Comparison of ENCODE assay signal across 8 cellular contexts in the genomic region with DNA sequence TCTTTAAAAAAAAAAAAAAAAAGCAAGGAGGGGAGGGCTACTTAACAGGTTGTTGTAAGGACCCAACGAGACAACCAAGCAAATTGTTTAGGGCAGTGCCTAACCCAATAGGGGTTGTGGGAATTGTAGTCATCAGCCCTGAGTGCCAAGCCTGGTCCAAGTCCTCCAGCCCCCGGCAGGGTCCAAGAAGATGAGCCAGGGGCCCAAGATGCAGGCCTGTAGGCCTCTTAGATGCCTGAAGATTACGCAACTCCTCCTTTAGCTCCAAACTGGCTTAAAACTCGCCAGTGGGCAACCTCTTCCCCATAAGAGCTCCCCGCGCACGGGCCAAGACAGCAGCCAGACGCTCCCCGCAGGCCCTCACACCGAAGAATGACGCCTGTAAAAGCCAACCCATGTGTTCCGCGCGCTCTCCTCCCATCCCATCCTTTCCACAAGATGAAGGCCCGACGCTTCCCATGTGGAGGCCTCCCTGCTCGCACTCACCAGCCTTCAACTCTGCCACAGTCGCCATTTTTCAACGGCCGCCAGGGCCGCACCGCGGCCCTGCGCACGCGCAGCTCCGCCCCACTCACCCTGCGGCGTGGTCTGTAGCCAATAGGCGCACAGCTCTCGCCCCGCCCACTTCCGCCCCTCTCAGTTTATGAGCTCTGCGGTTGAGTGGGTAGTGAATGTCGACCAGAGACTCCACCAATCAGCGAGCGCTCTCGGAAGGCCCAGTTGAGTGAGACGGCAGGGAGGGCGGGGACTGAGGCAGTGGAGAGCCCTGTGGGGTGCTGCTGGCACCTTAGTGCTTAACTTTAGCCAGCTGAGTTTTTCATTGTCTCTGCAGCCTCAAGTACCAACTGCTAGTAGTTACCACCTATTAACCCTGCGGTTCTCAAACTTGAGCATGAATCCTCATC. TPM values are rescaled to one million over a fixed set of nuclear protein-coding genes. Genes with fewer than 3 reads are reported as not detected.
DNase-seq lines count a peak whose midpoint lies in the region; ATAC-seq and TF ChIP-seq lines count a peak whose summit lies in the region.

A gene with protein sequence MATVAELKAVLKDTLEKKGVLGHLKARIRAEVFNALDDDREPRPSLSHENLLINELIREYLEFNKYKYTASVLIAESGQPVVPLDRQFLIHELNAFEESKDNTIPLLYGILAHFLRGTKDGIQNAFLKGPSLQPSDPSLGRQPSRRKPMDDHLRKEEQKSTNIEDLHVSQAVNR (minus strand): TSS at position 532 of the 905 bp plus-strand sequence. CDS start 18 bp downstream, at position 514.

- CTCF ChIA-PET in GM10248 (lab: Yijun Ruan, JAX) = interaction anchor here (0.6 to 6.3 kb wide), 11 partner anchors 8 to 190 kb away, joined by 3 to 50 read pairs (median 3); no protein-coding TSS in a partner anchor

- peak within 1 kb of the TSS; percentile 100 for H3K4me3 Mint-ChIP-seq in activated naive CD4-positive, alpha-beta T cell treated with anti-CD3 and anti-CD28 coated beads, Interleukin-2, amount 50 U/mL, for 24 hours

- TF ChIP-seq CTCF in GM10248 (IDR thresholded peaks at IDR 0.05; ENCODE audit: control extremely low read depth, extremely low read depth, low read depth, missing control alignments) = no peak
- TF ChIP-seq CTCF in osteoblast (IDR thresholded peaks at IDR 0.05; ENCODE audit: extremely low read depth, low read depth, low read length) = no peak
- TF ChIP-seq CTCF in thoracic aorta (IDR thresholded peaks at IDR 0.05) = peak; percentile 32

- no peaks in the 10 kb centered on the region for H3K9me3 ChIP-seq in osteoblast (ENCODE audit: low read depth, low read length)
- H3K9me3 ChIP-seq in thoracic aorta = no peaks in the 10 kb centered on the region

- peak within 1 kb of the TSS; percentile 91 for H3K4me2 ChIP-seq in osteoblast (ENCODE audit: insufficient read depth, low read length)

- H3K36me3 ChIP-seq in osteoblast (ENCODE audit: insufficient read depth, low read length) = no peaks in the 10 kb centered on the region
- peaks cover 4% of the 10 kb centered on the region for H3K36me3 ChIP-seq in thoracic aorta

- H3K27me3 ChIP-seq in osteoblast (ENCODE audit: insufficient read depth, low read length) (no peaks in the 10 kb centered on the region), thoracic aorta (replicated peaks; ENCODE audit: insufficient read depth) (no peaks in the 10 kb centered on the region)

- H4K20me1 ChIP-seq in osteoblast (ENCODE audit: insufficient read depth, low read length) = no peaks in the 10 kb centered on the region

- H3K27ac Mint-ChIP-seq in activated naive CD4-positive, alpha-beta T cell treated with anti-CD3 and anti-CD28 coated beads, Interleukin-2, amount 50 U/mL, for 24 hours = peak within 1 kb of the TSS; percentile 100

- no peaks in the 10 kb centered on the region for H3K27me3 Mint-ChIP-seq in activated naive CD4-positive, alpha-beta T cell treated with anti-CD3 and anti-CD28 coated beads, Interleukin-2, amount 50 U/mL, for 24 hours

- H3K4me3 ChIP-seq in osteoblast (ENCODE audit: insufficient read depth, low read length) = peak within 1 kb of the TSS; percentile 95
- H3K4me3 ChIP-seq in thoracic aorta = peak within 1 kb of the TSS; percentile 92

- H3K27ac ChIP-seq in osteoblast (ENCODE audit: low read depth, low read length) (peak within 1 kb of the TSS; percentile 88), thoracic aorta (peak within 1 kb of the TSS; percentile 85 to 90)

- ATAC-seq in HG02588 (IDR thresholded peaks at IDR 0.05; ENCODE audit: unreplicated experiment) (peak; percentile 97), SK-N-SH treated with all-trans-retinoic acid at 6 μM for 48 hours (peak; percentile 100), thoracic aorta (ENCODE audit: insufficient number of reproducible peaks, low FRiP score, low read depth) (peak; percentile 98)

- peaks cover 39% of the 10 kb centered on the region for H3K4me1 Mint-ChIP-seq in activated naive CD4-positive, alpha-beta T cell treated with anti-CD3 and anti-CD28 coated beads, Interleukin-2, amount 50 U/mL, for 24 hours

- peak within 1 kb of the TSS; percentile 91 for H2AFZ ChIP-seq in osteoblast (ENCODE audit: low read length)

- H3K4me1 ChIP-seq in osteoblast (ENCODE audit: insufficient read depth, low read length) = peaks cover 17% of the 10 kb centered on the region
- peaks cover 15 to 24% of the 10 kb centered on the region in 2 donors for H3K4me1 ChIP-seq in thoracic aorta (ENCODE audit: control insufficient read depth in 1 of 2, low read depth in 2 of 2)

- H3K9me3 Mint-ChIP-seq in activated naive CD4-positive, alpha-beta T cell treated with anti-CD3 and anti-CD28 coated beads, Interleukin-2, amount 50 U/mL, for 24 hours = no peaks in the 10 kb centered on the region

- H3K36me3 Mint-ChIP-seq in activated naive CD4-positive, alpha-beta T cell treated with anti-CD3 and anti-CD28 coated beads, Interleukin-2, amount 50 U/mL, for 24 hours = peaks cover 3% of the 10 kb centered on the region

- peak; percentile 100 for DNase-seq in GM10248 (ENCODE audit: extremely low spot score)
- peak; percentile 98 for DNase-seq in NCI-H1092 (lab: John Stamatoyannopoulos, UW)
- DNase-seq in glomerular endothelial cell (ENCODE audit: extremely low read depth, low read depth, low spot score) = peak; percentile 91
- DNase-seq in osteoblast (ENCODE audit: insufficient read length, low spot score, missing footprints) = peak; percentile 99
- DNase-seq in thoracic aorta (ENCODE audit: low spot score) = peak; percentile 100

- POLR2A ChIA-PET in GM10248 (lab: Yijun Ruan, JAX) = interaction anchor here (0.6 to 1.4 kb wide), 4 partner anchors 11 to 180 kb away, joined by 3 to 4 read pairs (median 4); no protein-coding TSS in a partner anchor

- peaks cover 48% of the 10 kb centered on the region for H3K79me2 ChIP-seq in osteoblast (ENCODE audit: insufficient read depth, low read length)

TF ChIP-seq in SK-N-SH treated with all-trans-retinoic acid at 6 μM for 48 hours, 23 proteins besides CTCF, POLR2A, EP300 and RAD21 (continues in another document):
- TF ChIP-seq ISL1 (CRISPR knock-in tag; IDR thresholded peaks at IDR 0.05) (no peak), ZFP3 (CRISPR knock-in tag; IDR thresholded peaks at IDR 0.05) (no peak), TCF4 (CRISPR knock-in tag; IDR thresholded peaks at IDR 0.05; ENCODE audit: borderline replicate concordance) (no peak), OSR1 (CRISPR knock-in tag; IDR thresholded peaks at IDR 0.05) (no peak), ARNTL (CRISPR knock-in tag; IDR thresholded peaks at IDR 0.05; ENCODE audit: borderline replicate concordance, low read depth) (no peak), ZFP30 (CRISPR knock-in tag; IDR thresholded peaks at IDR 0.05) (no peak), ESRRG (CRISPR knock-in tag; IDR thresholded peaks at IDR 0.05) (no peak), ZNF8 (CRISPR knock-in tag; IDR thresholded peaks at IDR 0.05) (no peak), PPARA (CRISPR knock-in tag; IDR thresholded peaks at IDR 0.05; ENCODE audit: borderline replicate concordance) (no peak), ZNF70 (CRISPR knock-in tag; IDR thresholded peaks at IDR 0.05) (no peak), RARB (CRISPR knock-in tag; IDR thresholded peaks at IDR 0.05) (no peak)
- TF ChIP-seq, protein P1, sequence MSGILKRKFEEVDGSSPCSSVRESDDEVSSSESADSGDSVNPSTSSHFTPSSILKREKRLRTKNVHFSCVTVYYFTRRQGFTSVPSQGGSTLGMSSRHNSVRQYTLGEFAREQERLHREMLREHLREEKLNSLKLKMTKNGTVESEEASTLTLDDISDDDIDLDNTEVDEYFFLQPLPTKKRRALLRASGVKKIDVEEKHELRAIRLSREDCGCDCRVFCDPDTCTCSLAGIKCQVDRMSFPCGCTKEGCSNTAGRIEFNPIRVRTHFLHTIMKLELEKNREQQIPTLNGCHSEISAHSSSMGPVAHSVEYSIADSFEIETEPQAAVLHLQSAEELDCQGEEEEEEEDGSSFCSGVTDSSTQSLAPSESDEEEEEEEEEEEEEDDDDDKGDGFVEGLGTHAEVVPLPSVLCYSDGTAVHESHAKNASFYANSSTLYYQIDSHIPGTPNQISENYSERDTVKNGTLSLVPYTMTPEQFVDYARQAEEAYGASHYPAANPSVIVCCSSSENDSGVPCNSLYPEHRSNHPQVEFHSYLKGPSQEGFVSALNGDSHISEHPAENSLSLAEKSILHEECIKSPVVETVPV (CRISPR knock-in tag; IDR thresholded peaks at IDR 0.05) = no peak
- TF ChIP-seq, protein P2, sequence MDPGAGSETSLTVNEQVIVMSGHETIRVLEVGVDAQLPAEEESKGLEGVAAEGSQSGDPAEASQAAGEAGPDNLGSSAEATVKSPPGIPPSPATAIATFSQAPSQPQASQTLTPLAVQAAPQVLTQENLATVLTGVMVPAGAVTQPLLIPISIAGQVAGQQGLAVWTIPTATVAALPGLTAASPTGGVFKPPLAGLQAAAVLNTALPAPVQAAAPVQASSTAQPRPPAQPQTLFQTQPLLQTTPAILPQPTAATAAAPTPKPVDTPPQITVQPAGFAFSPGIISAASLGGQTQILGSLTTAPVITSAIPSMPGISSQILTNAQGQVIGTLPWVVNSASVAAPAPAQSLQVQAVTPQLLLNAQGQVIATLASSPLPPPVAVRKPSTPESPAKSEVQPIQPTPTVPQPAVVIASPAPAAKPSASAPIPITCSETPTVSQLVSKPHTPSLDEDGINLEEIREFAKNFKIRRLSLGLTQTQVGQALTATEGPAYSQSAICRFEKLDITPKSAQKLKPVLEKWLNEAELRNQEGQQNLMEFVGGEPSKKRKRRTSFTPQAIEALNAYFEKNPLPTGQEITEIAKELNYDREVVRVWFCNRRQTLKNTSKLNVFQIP (CRISPR knock-in tag; IDR thresholded peaks at IDR 0.05; ENCODE audit: borderline replicate concordance, low read depth) = no peak
- TF ChIP-seq, protein P3, sequence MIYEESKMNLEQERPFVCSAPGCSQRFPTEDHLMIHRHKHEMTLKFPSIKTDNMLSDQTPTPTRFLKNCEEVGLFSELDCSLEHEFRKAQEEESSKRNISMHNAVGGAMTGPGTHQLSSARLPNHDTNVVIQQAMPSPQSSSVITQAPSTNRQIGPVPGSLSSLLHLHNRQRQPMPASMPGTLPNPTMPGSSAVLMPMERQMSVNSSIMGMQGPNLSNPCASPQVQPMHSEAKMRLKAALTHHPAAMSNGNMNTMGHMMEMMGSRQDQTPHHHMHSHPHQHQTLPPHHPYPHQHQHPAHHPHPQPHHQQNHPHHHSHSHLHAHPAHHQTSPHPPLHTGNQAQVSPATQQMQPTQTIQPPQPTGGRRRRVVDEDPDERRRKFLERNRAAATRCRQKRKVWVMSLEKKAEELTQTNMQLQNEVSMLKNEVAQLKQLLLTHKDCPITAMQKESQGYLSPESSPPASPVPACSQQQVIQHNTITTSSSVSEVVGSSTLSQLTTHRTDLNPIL (CRISPR knock-in tag; IDR thresholded peaks at IDR 0.05; ENCODE audit: low read depth) = no peak

RNA-seq across cellular contexts. Expression of the gene that starts here (rescaled TPM):
- total RNA-seq in glomerular endothelial cell (22.4 and 48.1 TPM in 2 replicates), osteoblast (41.3 and 48.9 TPM in 2 replicates), thoracic aorta (10 to 100 TPM; 14.9 to 29.1 TPM)

Comparison
In these comparisons a context has a peak if more than half of its experiments do, and no peak if none do; other contexts are left out.
1. Peak in every context shown above with its lines: DNase-seq, ATAC-seq, H3K4me3 ChIP-seq and H3K27ac ChIP-seq.